ENCODE assay signal across 23 cellular contexts in the genomic region with DNA sequence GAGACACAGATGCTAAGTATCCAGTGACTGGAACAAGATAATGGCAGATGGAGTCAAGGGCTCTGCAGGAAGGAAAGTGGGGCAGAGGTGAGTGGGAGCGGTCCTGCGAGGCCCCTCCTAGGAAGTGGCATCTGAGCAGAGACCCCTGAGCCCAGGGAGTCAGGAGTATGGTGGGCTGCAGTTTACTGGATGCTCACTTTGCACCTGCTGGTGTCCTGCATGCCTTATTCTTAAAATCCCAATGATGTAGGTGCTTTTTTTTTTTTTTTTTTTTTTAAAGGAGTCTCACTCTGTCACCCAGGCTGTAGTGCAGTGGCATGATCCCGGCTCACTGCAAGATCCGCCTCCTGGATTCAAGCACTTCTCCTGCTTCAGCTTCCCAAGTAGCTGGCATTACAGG. TPM values are rescaled to one million over a fixed set of nuclear protein-coding genes. Genes with fewer than 3 reads are reported as not detected.
DNase-seq lines count a peak whose midpoint lies in the region; ATAC-seq and TF ChIP-seq lines count a peak whose summit lies in the region.
"Had no signal": no experiment of that assay in that cellular context is flagged by ENCODE, and none has a peak within 500 bp of the region (broad histone marks: within the 10 kb centered on the region; RNA-seq: fewer than 3 reads in every experiment).

No MANE protein-coding gene starts in this region.

- no peak overlapping the region for H3K4me3 Mint-ChIP-seq in T-helper 2 cell treated with Interferon-gamma antibody and Interleukin-4, amounts not matched to agents 5 μg/mL and 100 μg/mL, for 36 hours
- H3K4me3 Mint-ChIP-seq in CD4-positive, alpha-beta memory T cell = no peak overlapping the region
- H3K4me3 Mint-ChIP-seq in activated T-helper 1 cell treated with anti-CD3 and anti-CD28 coated beads, Interleukin-12 subunit alpha, Interleukin-12 subunit beta, Interleukin-2, Interleukin-4 antibody, amounts not matched to agents 30 ng/mL and 10 ng/mL and 1 ng/mL, durations not matched to agents 14 hours and 24 hours and 36 hours = no peak overlapping the region
- H3K4me3 Mint-ChIP-seq: endodermal cell, GM23338, neural crest cell, T-helper 17 cell had no signal

- no peak overlapping the region for H3K4me3 ChIP-seq in CD4-positive, alpha-beta memory T cell (ENCODE audit: low read length in 2 of 2)
- no peak overlapping the region for H3K4me3 ChIP-seq in sigmoid colon
- H3K4me3 ChIP-seq: GM23338, tibial nerve had no signal

- peaks cover 27% of the 10 kb centered on the region for H3K4me1 Mint-ChIP-seq in T-helper 2 cell treated with Interferon-gamma antibody and Interleukin-4, amounts not matched to agents 5 μg/mL and 100 μg/mL, for 36 hours (ENCODE audit: low read depth)
- H3K4me1 Mint-ChIP-seq in CD4-positive, alpha-beta memory T cell = peaks cover 9 to 34% (median 25%) of the 10 kb centered on the region in 4 donors
- H3K4me1 Mint-ChIP-seq in activated T-helper 1 cell treated with anti-CD3 and anti-CD28 coated beads, Interleukin-12 subunit alpha, Interleukin-12 subunit beta, Interleukin-2, Interleukin-4 antibody, amounts not matched to agents 30 ng/mL and 10 ng/mL and 1 ng/mL, durations not matched to agents 14 hours and 24 hours and 36 hours (ENCODE audit: low read depth) = peaks cover 27% of the 10 kb centered on the region

- no peak for TF ChIP-seq POLR2A in sigmoid colon (IDR thresholded peaks at IDR 0.05)

- DNase-seq in T-helper 2 cell treated with Interferon-gamma antibody and Interleukin-4, amounts not matched to agents 5 μg/mL and 100 μg/mL, for 36 hours (ENCODE audit: low spot score) = no peak
- DNase-seq in T-helper 2 cell (no peak), sigmoid colon (peak; percentile 72), AG08395 (ENCODE audit: low spot score) (no peak), posterior vena cava (ENCODE audit: low spot score) (no peak)
- no peak for DNase-seq in CD4-positive, alpha-beta memory T cell
- no peak for DNase-seq in activated T-helper 1 cell treated with anti-CD3 and anti-CD28 coated beads, Interleukin-12 subunit alpha, Interleukin-12 subunit beta, Interleukin-2, Interleukin-4 antibody, amounts not matched to agents 30 ng/mL and 10 ng/mL and 1 ng/mL, durations not matched to agents 14 hours and 24 hours and 36 hours (ENCODE audit: low spot score)
- DNase-seq: activated gamma-delta T cell, amniotic stem cell, BE2C, COR-L47, DMS79 treated with DMSO at 0.1 percent for 48 hours, Karpas-422, MV-4-11, NCI-H524 treated with DMSO at 0.1 percent for 48 hours, stomach, T-helper 17 cell had no signal

- peaks cover 30% of the 10 kb centered on the region for H3K4me1 ChIP-seq in CD4-positive, alpha-beta memory T cell (ENCODE audit: insufficient read depth, low read length)
- H3K4me1 ChIP-seq in sigmoid colon = peaks cover 0 to 27% (median 18%) of the 10 kb centered on the region in 4 donors

- peaks cover 30% of the 10 kb centered on the region for H3K36me3 Mint-ChIP-seq in T-helper 2 cell treated with Interferon-gamma antibody and Interleukin-4, amounts not matched to agents 5 μg/mL and 100 μg/mL, for 36 hours (ENCODE audit: low read depth)
- H3K36me3 Mint-ChIP-seq in CD4-positive, alpha-beta memory T cell = peaks cover 3 to 12% of the 10 kb centered on the region in 2 donors
- peaks cover 24% of the 10 kb centered on the region for H3K36me3 Mint-ChIP-seq in activated T-helper 1 cell treated with anti-CD3 and anti-CD28 coated beads, Interleukin-12 subunit alpha, Interleukin-12 subunit beta, Interleukin-2, Interleukin-4 antibody, amounts not matched to agents 30 ng/mL and 10 ng/mL and 1 ng/mL, durations not matched to agents 14 hours and 24 hours and 36 hours (ENCODE audit: low read depth)

- TF ChIP-seq CTCF in sigmoid colon (IDR thresholded peaks at IDR 0.05) = no peak

- no peaks in the 10 kb centered on the region for H3K9me3 Mint-ChIP-seq in T-helper 2 cell treated with Interferon-gamma antibody and Interleukin-4, amounts not matched to agents 5 μg/mL and 100 μg/mL, for 36 hours
- peaks cover 0 to 5% (median 0%) of the 10 kb centered on the region in 8 donors for H3K9me3 Mint-ChIP-seq in CD4-positive, alpha-beta memory T cell
- no peaks in the 10 kb centered on the region for H3K9me3 Mint-ChIP-seq in activated T-helper 1 cell treated with anti-CD3 and anti-CD28 coated beads, Interleukin-12 subunit alpha, Interleukin-12 subunit beta, Interleukin-2, Interleukin-4 antibody, amounts not matched to agents 30 ng/mL and 10 ng/mL and 1 ng/mL, durations not matched to agents 14 hours and 24 hours and 36 hours

- H3K27ac Mint-ChIP-seq in T-helper 2 cell treated with Interferon-gamma antibody and Interleukin-4, amounts not matched to agents 5 μg/mL and 100 μg/mL, for 36 hours = peak overlapping the region; percentile 63
- peak overlapping the region in 4 of 7 donors; percentile 13 to 75 (median 61) for H3K27ac Mint-ChIP-seq in CD4-positive, alpha-beta memory T cell
- peak overlapping the region; percentile 73 for H3K27ac Mint-ChIP-seq in activated T-helper 1 cell treated with anti-CD3 and anti-CD28 coated beads, Interleukin-12 subunit alpha, Interleukin-12 subunit beta, Interleukin-2, Interleukin-4 antibody, amounts not matched to agents 30 ng/mL and 10 ng/mL and 1 ng/mL, durations not matched to agents 14 hours and 24 hours and 36 hours
- H3K27ac Mint-ChIP-seq: GM23338, T-helper 17 cell had no signal

- no peaks in the 10 kb centered on the region for H3K9me3 ChIP-seq in CD4-positive, alpha-beta memory T cell (ENCODE audit: control insufficient read depth in 1 of 2, low read length in 2 of 2)
- H3K9me3 ChIP-seq in sigmoid colon = peaks cover 0 to 4% (median 0%) of the 10 kb centered on the region in 4 donors

- H3K27me3 Mint-ChIP-seq in T-helper 2 cell treated with Interferon-gamma antibody and Interleukin-4, amounts not matched to agents 5 μg/mL and 100 μg/mL, for 36 hours (ENCODE audit: low read depth) = no peaks in the 10 kb centered on the region
- H3K27me3 Mint-ChIP-seq in CD4-positive, alpha-beta memory T cell = no peaks in the 10 kb centered on the region
- H3K27me3 Mint-ChIP-seq in activated T-helper 1 cell treated with anti-CD3 and anti-CD28 coated beads, Interleukin-12 subunit alpha, Interleukin-12 subunit beta, Interleukin-2, Interleukin-4 antibody, amounts not matched to agents 30 ng/mL and 10 ng/mL and 1 ng/mL, durations not matched to agents 14 hours and 24 hours and 36 hours (ENCODE audit: insufficient read depth) = peaks cover 3% of the 10 kb centered on the region
- H3K27me3 Mint-ChIP-seq: T-helper 17 cell had no signal

- no peak overlapping the region for H3K27ac ChIP-seq in CD4-positive, alpha-beta memory T cell (ENCODE audit: low read depth, low read length)
- H3K27ac ChIP-seq in sigmoid colon = peak overlapping the region in 1 of 4 donors; percentile 97
- H3K27ac ChIP-seq: VCaP had no signal

- no peak for ATAC-seq in HG03045 (IDR thresholded peaks at IDR 0.05; ENCODE audit: unreplicated experiment)
- ATAC-seq: GM23338, T-helper 17 cell had no signal

- H3K27me3 ChIP-seq in CD4-positive, alpha-beta memory T cell (ENCODE audit: insufficient read depth, low read length) = no peaks in the 10 kb centered on the region
- H3K27me3 ChIP-seq in sigmoid colon = no peaks in the 10 kb centered on the region
- H3K27me3 ChIP-seq: BE2C, stomach, tibial nerve had no signal

- TF ChIP-seq EP300 in sigmoid colon (IDR thresholded peaks at IDR 0.05) = no peak

- H3K36me3 ChIP-seq in CD4-positive, alpha-beta memory T cell (ENCODE audit: insufficient read depth, low read length) = peaks cover 3% of the 10 kb centered on the region
- H3K36me3 ChIP-seq in sigmoid colon = peaks cover 0 to 18% (median 6%) of the 10 kb centered on the region in 4 donors

- CTCF ChIA-PET in CD4-positive, alpha-beta memory T cell (lab: Charles Lee; ENCODE audit: partially characterized antibody) = interaction anchor here (0.6 kb wide), 1 partner anchor 393 kb away, joined by 3 read pairs; no protein-coding TSS in a partner anchor

- intact Hi-C loops in CD4-positive, alpha-beta memory T cell (cut with micrococcal nuclease) = no loop called here
- intact Hi-C loops in activated T-helper 1 cell treated with anti-CD3 and anti-CD28 coated beads, Interleukin-12 subunit alpha, Interleukin-12 subunit beta, Interleukin-2, Interleukin-4 antibody, amounts not matched to agents 30 ng/mL and 10 ng/mL and 1 ng/mL, durations not matched to agents 14 hours and 24 hours and 36 hours (cut with micrococcal nuclease) = no loop called here
- intact Hi-C loops in sigmoid colon (cut with DNase I) (no loop called here), posterior vena cava (cut with DNase I) (loop anchor here in 1 of 2 donors (1.0 to 10.0 kb wide), 3 partner anchors 47 to 179 kb away; no protein-coding TSS in a partner anchor)

- WGBS in sigmoid colon, 2 donors = 91 to 93% methylated on average over 4 of the region's 4 CpGs

- POLR2A ChIA-PET in CD4-positive, alpha-beta memory T cell (lab: Charles Lee; ENCODE audit: partially characterized antibody) = no interaction called here

RNA-seq across cellular contexts. Expression of a gene that starts 5.6 kb away (rescaled TPM):
- total RNA-seq in CD4-positive, alpha-beta memory T cell = 10 to 100 TPM; 32.7 to 34.3 TPM
- polyA plus RNA-seq in CD4-positive, alpha-beta memory T cell = 10 to 100 TPM; 12.8 to 23.5 TPM
- total RNA-seq in activated T-helper 1 cell treated with anti-CD3 and anti-CD28 coated beads, Interleukin-12 subunit alpha, Interleukin-12 subunit beta, Interleukin-2, Interleukin-4 antibody, amounts not matched to agents 30 ng/mL and 10 ng/mL and 1 ng/mL, durations not matched to agents 14 hours and 24 hours and 36 hours = 52.3 and 55.2 TPM in 2 replicates
- 100 to 1,000 TPM in 2 of 4 donors, 10 to 100 TPM in 2; 53.2 to 173 (median 93.6) TPM for total RNA-seq in sigmoid colon
- 10 to 100 TPM in 2 of 3 donors, 1 to 10 TPM in 1; 6.9 to 17.4 (median 12.2) TPM for polyA plus RNA-seq in sigmoid colon
- total RNA-seq in posterior vena cava = 100 to 1,000 TPM in 1 of 2 donors, 10 to 100 TPM in 1; 95.5 to 170 TPM

RNA-seq across cellular contexts. Expression of a gene that starts 42.7 kb away (rescaled TPM):
- total RNA-seq in CD4-positive, alpha-beta memory T cell = 10 to 100 TPM; 16.8 TPM
- polyA plus RNA-seq in CD4-positive, alpha-beta memory T cell = 10 to 100 TPM; 14.7 to 25.1 TPM
- 30.7 and 33.4 TPM in 2 replicates for total RNA-seq in activated T-helper 1 cell treated with anti-CD3 and anti-CD28 coated beads, Interleukin-12 subunit alpha, Interleukin-12 subunit beta, Interleukin-2, Interleukin-4 antibody, amounts not matched to agents 30 ng/mL and 10 ng/mL and 1 ng/mL, durations not matched to agents 14 hours and 24 hours and 36 hours
- 10 to 100 TPM; 19.1 to 27.4 (median 22.6) TPM for total RNA-seq in sigmoid colon
- polyA plus RNA-seq in sigmoid colon = 10 to 100 TPM; 13.8 to 24.2 (median 14.3) TPM
- 10 to 100 TPM; 31.5 to 35.5 TPM for total RNA-seq in posterior vena cava
